ENCODE assay signal across 8 cellular contexts in genomic region chr14:33839193-33840076, GRCh38.
A peak's percentile ranks its signal among the peaks of the same experiment; 100 is the strongest.
DNase-seq lines count a peak whose midpoint lies in the region; ATAC-seq and TF ChIP-seq lines count a peak whose summit lies in the region.

No MANE protein-coding gene starts in this region.

- no peak overlapping the region for H3K4ac ChIP-seq in H9 (ENCODE audit: low read depth, low read length)

- no peak overlapping the region for H3K27ac Mint-ChIP-seq in Calu3 (ENCODE audit: unreplicated experiment)
- H3K27ac Mint-ChIP-seq in H9: no peak overlapping the region
- H3K27ac Mint-ChIP-seq in activated CD4-positive, alpha-beta memory T cell treated with anti-CD3 and anti-CD28 coated beads for 36 hours: no peak overlapping the region
- H3K27ac Mint-ChIP-seq in endodermal cell: no peak overlapping the region

- H3K4me1 Mint-ChIP-seq in Calu3 (ENCODE audit: low read depth, unreplicated experiment) (no peaks in the 10 kb centered on the region), H9 (peaks cover 14 to 18% of the 10 kb centered on the region in 2 experiments), endodermal cell (peaks cover 6% of the 10 kb centered on the region)
- peaks cover 1% of the 10 kb centered on the region for H3K4me1 Mint-ChIP-seq in activated CD4-positive, alpha-beta memory T cell treated with anti-CD3 and anti-CD28 coated beads for 36 hours (ENCODE audit: low read depth)

- no peaks in the 10 kb centered on the region for H3K79me2 ChIP-seq in H9 (ENCODE audit: insufficient read depth, low read length)

- H2AFZ ChIP-seq in H9 (ENCODE audit: low read length): no peak overlapping the region

- no peak overlapping the region for H3K9ac ChIP-seq in H9 (ENCODE audit: extremely low read depth, insufficient read length, low read length)
- no peak overlapping the region for H3K9ac ChIP-seq in endodermal cell (ENCODE audit: extremely low read depth, low read length, poor library complexity, severe bottlenecking)

- no peak overlapping the region for H3K4me2 ChIP-seq in H9 (ENCODE audit: insufficient read depth, insufficient read length, low read length)

- no CpG with 5 or more reads among the region's 16 CpGs for WGBS in H9 (ENCODE audit: extremely low coverage, insufficient read length, low lambda C conversion rate)
- 66 to 68% methylated on average over 15 to 16 of the region's 16 CpGs for WGBS in endodermal cell (ENCODE audit: insufficient coverage in 1 of 2, insufficient read length in 1 of 2), 2 experiments

- no TSS peak for BruUV-seq in Calu3 (replicated peaks; lab: Mats Ljungman, UMichigan)

- no peak overlapping the region for H3K56ac ChIP-seq in H9 (ENCODE audit: insufficient read length, low read depth, low read length)

- no peaks in the 10 kb centered on the region for H3K9me3 Mint-ChIP-seq in Calu3 (ENCODE audit: low read depth, unreplicated experiment)
- no peaks in the 10 kb centered on the region for H3K9me3 Mint-ChIP-seq in H9
- H3K9me3 Mint-ChIP-seq in activated CD4-positive, alpha-beta memory T cell treated with anti-CD3 and anti-CD28 coated beads for 36 hours: no peaks in the 10 kb centered on the region
- no peaks in the 10 kb centered on the region for H3K9me3 Mint-ChIP-seq in endodermal cell

- H2BK5ac ChIP-seq in H9 (ENCODE audit: insufficient read length, low read length): no peak overlapping the region

- DNase-seq in Calu3 (peak; percentile 46), H9 (no peak), NCI-H446 (lab: John Stamatoyannopoulos, UW) (peak; percentile 43 to 80), endodermal cell (peak; percentile 77), mucosa of gallbladder (ENCODE audit: low spot score) (peak; percentile 54), superior temporal gyrus (ENCODE audit: extremely low spot score) (peak; percentile 94)
- DNase-seq in activated CD4-positive, alpha-beta memory T cell treated with anti-CD3 and anti-CD28 coated beads for 36 hours: peak; percentile 51

- H3K4me1 ChIP-seq in H9 (ENCODE audit: insufficient read depth, low read length) (peaks cover 8% of the 10 kb centered on the region; the same call in 1 of the 2 replicates), endodermal cell (ENCODE audit: control insufficient read depth, insufficient read depth, low read length) (peaks cover 5% of the 10 kb centered on the region)

- H3K36me3 Mint-ChIP-seq in Calu3 (ENCODE audit: insufficient read depth, unreplicated experiment): no peaks in the 10 kb centered on the region
- H3K36me3 Mint-ChIP-seq in H9 (ENCODE audit: insufficient read depth in 1 of 3, low read depth in 3 of 3): no peaks in the 10 kb centered on the region
- H3K36me3 Mint-ChIP-seq in activated CD4-positive, alpha-beta memory T cell treated with anti-CD3 and anti-CD28 coated beads for 36 hours: no peaks in the 10 kb centered on the region
- H3K36me3 Mint-ChIP-seq in endodermal cell (ENCODE audit: low read depth): no peaks in the 10 kb centered on the region

- H2BK12ac ChIP-seq in H9 (ENCODE audit: insufficient read length, low read depth, low read length): no peak overlapping the region

- no peak overlapping the region for H4K8ac ChIP-seq in H9 (replicated peaks; ENCODE audit: insufficient read length, low read depth, low read length)

- ATAC-seq in GM21390 (IDR thresholded peaks at IDR 0.05; ENCODE audit: unreplicated experiment): no peak

- H2BK120ac ChIP-seq in H9 (ENCODE audit: low read depth, low read length, poor library complexity, severe bottlenecking): no peak overlapping the region

- H3K4me3 Mint-ChIP-seq in Calu3 (ENCODE audit: low read depth, unreplicated experiment) (no peak overlapping the region), H9 (no peak overlapping the region), endodermal cell (no peak overlapping the region)
- no peak overlapping the region for H3K4me3 Mint-ChIP-seq in activated CD4-positive, alpha-beta memory T cell treated with anti-CD3 and anti-CD28 coated beads for 36 hours

- POLR2A ChIA-PET in activated CD4-positive, alpha-beta memory T cell treated with anti-CD3 and anti-CD28 coated beads for 36 hours (lab: Charles Lee): no interaction called here

- no peaks in the 10 kb centered on the region for H3K23me2 ChIP-seq in H9 (ENCODE audit: insufficient read length, low read depth, low read length, poor library complexity, severe bottlenecking)

- no peaks in the 10 kb centered on the region for H3K79me1 ChIP-seq in H9 (ENCODE audit: insufficient read depth, low read depth, low read length, poor library complexity, severe bottlenecking)

- H4K91ac ChIP-seq in H9 (ENCODE audit: insufficient read length, low read depth, low read length): no peak overlapping the region

- CTCF ChIA-PET in Calu3 (lab: Charles Lee): interaction anchor here (1.4 to 1.7 kb wide), 2 partner anchors 10 to 259 kb away, joined by 8 to 13 read pairs; no protein-coding TSS in a partner anchor
- CTCF ChIA-PET in activated CD4-positive, alpha-beta memory T cell treated with anti-CD3 and anti-CD28 coated beads for 36 hours (lab: Charles Lee): interaction anchor here (0.6 to 4.4 kb wide), 26 partner anchors 10 to 485 kb away, joined by 3 to 44 read pairs (median 5); no protein-coding TSS in a partner anchor

- TF ChIP-seq CTCF in Calu3 (IDR thresholded peaks at IDR 0.05; ENCODE audit: unreplicated experiment) (peak; percentile 80), H9 (conservative IDR thresholded peaks at IDR 0.05) (peak; percentile 87), endodermal cell (conservative IDR thresholded peaks at IDR 0.05) (peak; percentile 90)

- H3K23ac ChIP-seq in H9 (ENCODE audit: insufficient read length, low read depth, low read length): no peak overlapping the region

- intact Hi-C loops in Calu3 (cut with micrococcal nuclease; ENCODE audit: unreplicated experiment): loop anchor here (1.0 to 10.0 kb wide), 6 partner anchors 105 to 658 kb away; no protein-coding TSS in a partner anchor
- intact Hi-C loops in activated CD4-positive, alpha-beta memory T cell treated with anti-CD3 and anti-CD28 coated beads for 36 hours (cut with micrococcal nuclease): loop anchor here (1.0 to 2.0 kb wide), 4 partner anchors 259 to 483 kb away; no protein-coding TSS in a partner anchor

- no peak overlapping the region for H3K27ac ChIP-seq in H9 (ENCODE audit: insufficient read length, low read depth, low read length)
- no peak overlapping the region for H3K27ac ChIP-seq in endodermal cell (ENCODE audit: low read depth, low read length)

- no peak overlapping the region for H3K4me3 ChIP-seq in endodermal cell (ENCODE audit: low read length)

- no peak overlapping the region for H2BK15ac ChIP-seq in H9 (ENCODE audit: low read depth, low read length)

- H3K9me3 ChIP-seq in H9 (ENCODE audit: control insufficient read depth, low read depth, low read length): no peaks in the 10 kb centered on the region
- no peaks in the 10 kb centered on the region for H3K9me3 ChIP-seq in endodermal cell (ENCODE audit: control insufficient read depth, low read length)

- no peak overlapping the region for H4K5ac ChIP-seq in H9 (ENCODE audit: insufficient read length, low read depth, low read length)

- no peaks in the 10 kb centered on the region for H3K27me3 ChIP-seq in H9 (ENCODE audit: insufficient read depth, low read length)
- H3K27me3 ChIP-seq in endodermal cell (ENCODE audit: control insufficient read depth, insufficient read depth, low read length, poor library complexity, severe bottlenecking): no peaks in the 10 kb centered on the region

- H3T11ph ChIP-seq in H9 (ENCODE audit: low read length): no peak overlapping the region

- no peak overlapping the region for H3K18ac ChIP-seq in H9 (ENCODE audit: insufficient read length, low read depth, low read length)

- H3K14ac ChIP-seq in H9 (ENCODE audit: insufficient read depth, low read length): no peak overlapping the region

- H3K36me3 ChIP-seq in endodermal cell (ENCODE audit: control insufficient read depth, insufficient read depth, low read length): no peaks in the 10 kb centered on the region

- H3K27me3 Mint-ChIP-seq in Calu3 (ENCODE audit: unreplicated experiment): no peaks in the 10 kb centered on the region
- no peaks in the 10 kb centered on the region for H3K27me3 Mint-ChIP-seq in H9 (ENCODE audit: low read depth)
- H3K27me3 Mint-ChIP-seq in activated CD4-positive, alpha-beta memory T cell treated with anti-CD3 and anti-CD28 coated beads for 36 hours: no peaks in the 10 kb centered on the region
- no peaks in the 10 kb centered on the region for H3K27me3 Mint-ChIP-seq in endodermal cell (ENCODE audit: insufficient read depth)

- no peaks in the 10 kb centered on the region for H4K20me1 ChIP-seq in H9 (ENCODE audit: control insufficient read depth, insufficient read depth, insufficient read length)

- H2BK20ac ChIP-seq in H9 (ENCODE audit: low read depth, low read length, poor library complexity, severe bottlenecking): no peak overlapping the region

- no peak overlapping the region for H2AK5ac ChIP-seq in H9 (ENCODE audit: insufficient read length, low read length)
